In genomic region chr10:122124342-122124741, GRCh38 we compare ENCODE assay signal across 20 cellular contexts.
DNase-seq lines count a peak whose midpoint lies in the region; ATAC-seq, FAIRE-seq and TF ChIP-seq lines count a peak whose summit lies in the region.
"Had no signal": no experiment of that assay in that cellular context is flagged by ENCODE, and none has a peak within 500 bp of the region (broad histone marks: within the 10 kb centered on the region; RNA-seq: fewer than 3 reads in every experiment).

No MANE protein-coding gene starts in this region.

- no peaks in the 10 kb centered on the region for H4K20me1 ChIP-seq in H9 (ENCODE audit: control insufficient read depth, insufficient read depth, insufficient read length)

- no peak overlapping the region for H4K5ac ChIP-seq in H9 (ENCODE audit: insufficient read length, low read depth, low read length)

- H2BK15ac ChIP-seq in H9 (ENCODE audit: low read depth, low read length): no peak overlapping the region

- peak overlapping the region; percentile 21 for H3K27ac ChIP-seq in AG04450 (ENCODE audit: low read depth, low read length)
- no peak overlapping the region for H3K27ac ChIP-seq in H9 (ENCODE audit: insufficient read length, low read depth, low read length)
- no peak overlapping the region for H3K27ac ChIP-seq in kidney (ENCODE audit: low read depth in 2 of 2, low read length in 2 of 2)
- H3K27ac ChIP-seq in prostate gland: peak overlapping the region; percentile 70 to 99
- no peak overlapping the region for H3K27ac ChIP-seq in esophagus squamous epithelium

- DNase-seq in AG04450 (ENCODE audit: low read depth, low spot score) (no peak), H9 (no peak), kidney (peak; percentile 58), prostate gland (ENCODE audit: low spot score) (no peak), esophagus squamous epithelium (lab: John Stamatoyannopoulos, UW) (no peak), NCI-H2171 (lab: John Stamatoyannopoulos, UW) (no peak), MV-4-11 (lab: John Stamatoyannopoulos, UW) (no peak)
- DNase-seq: DMS79, MG63, NCI-H1048, NCI-H1436, NCI-H1930, NCI-H2227 treated with DMSO at 0.1 percent for 48 hours, NCI-H510A treated with DMSO at 0.1 percent for 48 hours, NCI-H774 had no signal

- no peak overlapping the region for H3K4me2 ChIP-seq in H9 (ENCODE audit: insufficient read depth, insufficient read length, low read length)

- no peak overlapping the region for H2BK20ac ChIP-seq in H9 (ENCODE audit: low read depth, low read length, poor library complexity, severe bottlenecking)

- no peak for TF ChIP-seq POLR2A in prostate gland (IDR thresholded peaks at IDR 0.05)
- no peak for TF ChIP-seq POLR2A in esophagus squamous epithelium (IDR thresholded peaks at IDR 0.05)

- H3K36me3 ChIP-seq in kidney (ENCODE audit: control insufficient read depth in 1 of 2, insufficient read depth in 2 of 2, low read length in 2 of 2): no peaks in the 10 kb centered on the region
- no peaks in the 10 kb centered on the region for H3K36me3 ChIP-seq in prostate gland
- H3K36me3 ChIP-seq in esophagus squamous epithelium: peaks cover 0 to 24% (median 0%) of the 10 kb centered on the region in 3 donors
- H3K36me3 ChIP-seq: MG63 had no signal

- H3K27me3 Mint-ChIP-seq in H9 (ENCODE audit: low read depth): no peaks in the 10 kb centered on the region; the same call in 1 of the 2 replicates

- no peak for FAIRE-seq in kidney (lab: Jason Lieb, UNC)
- FAIRE-seq: K562, RCC 7860 had no signal

- peaks cover 0 to 4% of the 10 kb centered on the region in 2 experiments; a peak in 1 of 5 replicates for H3K9me3 Mint-ChIP-seq in H9

- H3K4me3 ChIP-seq in AG04450 (ENCODE audit: low read depth, low read length) (no peak overlapping the region), kidney (ENCODE audit: low read length in 2 of 2) (no peak overlapping the region), prostate gland (no peak overlapping the region), esophagus squamous epithelium (no peak overlapping the region)
- H3K4me3 ChIP-seq: K562, MG63 had no signal

- H2BK120ac ChIP-seq in H9 (ENCODE audit: low read depth, low read length, poor library complexity, severe bottlenecking): no peak overlapping the region

- WGBS in H9 (ENCODE audit: extremely low coverage, insufficient read length, low lambda C conversion rate): no CpG with 5 or more reads among the region's 9 CpGs
- WGBS in prostate gland: 74% methylated on average over 9 of the region's 9 CpGs
- WGBS in esophagus squamous epithelium, 2 donors: 87 to 89% methylated on average over 9 of the region's 9 CpGs

- TF ChIP-seq CTCF in AG04450 (IDR thresholded peaks at IDR 0.05; ENCODE audit: low read depth, low read length) (no peak), H9 (conservative IDR thresholded peaks at IDR 0.05) (no peak), kidney (IDR thresholded peaks at IDR 0.05; ENCODE audit: borderline replicate concordance, extremely low read depth, insufficient read depth) (no peak), prostate gland (IDR thresholded peaks at IDR 0.05) (no peak), esophagus squamous epithelium (IDR thresholded peaks at IDR 0.05) (no peak)

- H3K23ac ChIP-seq in H9 (ENCODE audit: insufficient read length, low read depth, low read length): no peak overlapping the region

- H3K9me3 ChIP-seq in AG04450 (ENCODE audit: control insufficient read depth, insufficient read depth, low read length): no peaks in the 10 kb centered on the region
- H3K9me3 ChIP-seq in H9 (ENCODE audit: control insufficient read depth, low read depth, low read length): no peaks in the 10 kb centered on the region
- no peaks in the 10 kb centered on the region for H3K9me3 ChIP-seq in kidney (ENCODE audit: control insufficient read depth in 1 of 2, low read length in 2 of 2)
- no peaks in the 10 kb centered on the region for H3K9me3 ChIP-seq in prostate gland
- H3K9me3 ChIP-seq in esophagus squamous epithelium: no peaks in the 10 kb centered on the region

- no peak for ATAC-seq in GM21423 (IDR thresholded peaks at IDR 0.05; ENCODE audit: unreplicated experiment)
- ATAC-seq: K562, Right ventricle myocardium inferior had no signal

- CTCF ChIA-PET in AG04450 (lab: Charles Lee): interaction anchor here (0.9 kb wide), 1 partner anchor 24 kb away, joined by 3 read pairs; no protein-coding TSS in a partner anchor

- no peak overlapping the region for H3K9ac ChIP-seq in H9 (ENCODE audit: extremely low read depth, insufficient read length, low read length)
- no peak overlapping the region for H3K9ac ChIP-seq in kidney (ENCODE audit: low read length in 2 of 2)

- no peaks in the 10 kb centered on the region for H3K23me2 ChIP-seq in H9 (ENCODE audit: insufficient read length, low read depth, low read length, poor library complexity, severe bottlenecking)

- H3K56ac ChIP-seq in H9 (ENCODE audit: insufficient read length, low read depth, low read length): no peak overlapping the region

- H3K4ac ChIP-seq in H9 (ENCODE audit: low read depth, low read length): no peak overlapping the region

- H3K27me3 ChIP-seq in AG04450 (ENCODE audit: control insufficient read depth, insufficient read depth, low read length): no peaks in the 10 kb centered on the region
- no peaks in the 10 kb centered on the region for H3K27me3 ChIP-seq in H9 (ENCODE audit: insufficient read depth, low read length)
- no peaks in the 10 kb centered on the region for H3K27me3 ChIP-seq in prostate gland (replicated peaks; ENCODE audit: insufficient read depth)
- H3K27me3 ChIP-seq in esophagus squamous epithelium: no peaks in the 10 kb centered on the region
- H3K27me3 ChIP-seq: MG63 had no signal

- H3K4me1 Mint-ChIP-seq in H9: peaks cover 32 to 49% of the 10 kb centered on the region in 2 experiments
- H3K4me1 Mint-ChIP-seq: CD14-positive monocyte had no signal

- POLR2A ChIA-PET in AG04450 (lab: Yijun Ruan, JAX): no interaction called here

- H3K18ac ChIP-seq in H9 (ENCODE audit: insufficient read length, low read depth, low read length): no peak overlapping the region

- H3K27ac Mint-ChIP-seq in H9: peak overlapping the region; percentile 0 to 68 (median 39); a peak in 6 of 7 replicates

- no peak overlapping the region for H2AK5ac ChIP-seq in H9 (ENCODE audit: insufficient read length, low read length)

- H2BK12ac ChIP-seq in H9 (ENCODE audit: insufficient read length, low read depth, low read length): no peak overlapping the region

- H3K36me3 Mint-ChIP-seq in H9 (ENCODE audit: insufficient read depth in 1 of 3, low read depth in 3 of 3): peaks cover 0 to 20% (median 1%) of the 10 kb centered on the region in 3 experiments; a peak in 6 of 7 replicates
- H3K36me3 Mint-ChIP-seq: CD14-positive monocyte had no signal

- H3K14ac ChIP-seq in H9 (ENCODE audit: insufficient read depth, low read length): no peak overlapping the region; the same call in 1 of the 2 replicates

- no peak overlapping the region for H3T11ph ChIP-seq in H9 (ENCODE audit: low read length)

- H4K8ac ChIP-seq in H9 (replicated peaks; ENCODE audit: insufficient read length, low read depth, low read length): no peak overlapping the region

- no peaks in the 10 kb centered on the region; the same call in 1 of the 2 replicates for H3K79me2 ChIP-seq in H9 (ENCODE audit: insufficient read depth, low read length)

- intact Hi-C loops in kidney (cut with DNase I) (no loop called here), prostate gland (cut with DNase I) (no loop called here), esophagus squamous epithelium (cut with DNase I) (no loop called here)

- H3K4me1 ChIP-seq in H9 (ENCODE audit: insufficient read depth, low read length) (no peaks in the 10 kb centered on the region; the same call in 1 of the 2 replicates), kidney (ENCODE audit: control insufficient read depth in 1 of 2, insufficient read depth in 1 of 2, low read depth in 1 of 2, low read length in 2 of 2) (peaks cover 0 to 12% of the 10 kb centered on the region in 2 donors), prostate gland (replicated peaks) (no peaks in the 10 kb centered on the region), esophagus squamous epithelium (peaks cover 14 to 31% (median 25%) of the 10 kb centered on the region in 3 donors)

- no peaks in the 10 kb centered on the region for H3K79me1 ChIP-seq in H9 (ENCODE audit: insufficient read depth, low read depth, low read length, poor library complexity, severe bottlenecking)

- H2AFZ ChIP-seq in H9 (ENCODE audit: low read length): no peak overlapping the region

- no peak overlapping the region for H4K91ac ChIP-seq in H9 (ENCODE audit: insufficient read length, low read depth, low read length)

- H3K4me3 Mint-ChIP-seq in H9: no peak overlapping the region; a peak in 1 of 5 replicates
- H3K4me3 Mint-ChIP-seq: CD14-positive monocyte had no signal

- H2BK5ac ChIP-seq in H9 (ENCODE audit: insufficient read length, low read length): no peak overlapping the region

Comparison
In these comparisons a context has a peak if more than half of its experiments do, and no peak if none do; other contexts are left out.
1. H3K27ac ChIP-seq: peak in AG04450 (single experiment) and prostate gland (2 of 2); none in H9 (single experiment), kidney (0 of 2) and esophagus squamous epithelium (0 of 4).